1 cellular context compared by ENCODE assay signal in the genomic region with DNA sequence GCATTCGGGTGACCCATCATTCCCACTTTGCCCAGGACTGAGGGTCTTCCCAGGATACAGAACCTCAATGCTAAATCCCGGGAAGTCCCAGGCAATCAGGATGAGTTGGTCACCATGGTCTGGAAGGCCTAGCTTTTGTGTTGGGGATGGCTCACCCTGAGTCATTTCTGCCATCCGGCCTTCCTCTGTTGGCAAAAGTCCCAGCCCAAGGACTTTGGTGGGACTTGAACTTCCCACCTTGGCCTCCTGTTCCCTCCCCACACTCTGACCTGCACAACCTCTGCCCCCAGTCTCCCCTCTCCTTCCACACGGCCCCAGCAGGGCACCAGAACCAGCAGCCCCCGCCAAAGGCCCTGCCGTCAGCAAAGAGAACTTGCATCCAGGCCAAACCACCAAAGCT.
TF ChIP-seq lines count a peak whose summit lies in the region.

No MANE protein-coding gene starts in this region.

TF ChIP-seq in WTC11, 78 proteins besides CTCF, POLR2A, EP300 and RAD21 (continued from another document):
- TF ChIP-seq, protein P1, sequence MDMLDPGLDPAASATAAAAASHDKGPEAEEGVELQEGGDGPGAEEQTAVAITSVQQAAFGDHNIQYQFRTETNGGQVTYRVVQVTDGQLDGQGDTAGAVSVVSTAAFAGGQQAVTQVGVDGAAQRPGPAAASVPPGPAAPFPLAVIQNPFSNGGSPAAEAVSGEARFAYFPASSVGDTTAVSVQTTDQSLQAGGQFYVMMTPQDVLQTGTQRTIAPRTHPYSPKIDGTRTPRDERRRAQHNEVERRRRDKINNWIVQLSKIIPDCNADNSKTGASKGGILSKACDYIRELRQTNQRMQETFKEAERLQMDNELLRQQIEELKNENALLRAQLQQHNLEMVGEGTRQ (CRISPR knock-in tag; IDR thresholded peaks at IDR 0.05), result no peak
- TF ChIP-seq, protein P2, sequence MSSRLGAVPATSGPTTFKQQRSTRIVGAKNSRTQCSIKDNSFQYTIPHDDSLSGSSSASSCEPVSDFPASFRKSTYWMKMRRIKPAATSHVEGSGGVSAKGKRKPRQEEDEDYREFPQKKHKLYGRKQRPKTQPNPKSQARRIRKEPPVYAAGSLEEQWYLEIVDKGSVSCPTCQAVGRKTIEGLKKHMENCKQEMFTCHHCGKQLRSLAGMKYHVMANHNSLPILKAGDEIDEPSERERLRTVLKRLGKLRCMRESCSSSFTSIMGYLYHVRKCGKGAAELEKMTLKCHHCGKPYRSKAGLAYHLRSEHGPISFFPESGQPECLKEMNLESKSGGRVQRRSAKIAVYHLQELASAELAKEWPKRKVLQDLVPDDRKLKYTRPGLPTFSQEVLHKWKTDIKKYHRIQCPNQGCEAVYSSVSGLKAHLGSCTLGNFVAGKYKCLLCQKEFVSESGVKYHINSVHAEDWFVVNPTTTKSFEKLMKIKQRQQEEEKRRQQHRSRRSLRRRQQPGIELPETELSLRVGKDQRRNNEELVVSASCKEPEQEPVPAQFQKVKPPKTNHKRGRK (CRISPR knock-in tag; IDR thresholded peaks at IDR 0.05; ENCODE audit: borderline replicate concordance), result no peak
- no peak for TF ChIP-seq ZNF671 (CRISPR knock-in tag; IDR thresholded peaks at IDR 0.05)
- TF ChIP-seq HMGA2 (CRISPR knock-in tag; IDR thresholded peaks at IDR 0.05), result no peak
- TF ChIP-seq ZNF263 (CRISPR knock-in tag; IDR thresholded peaks at IDR 0.05; ENCODE audit: low read depth), result no peak
- TF ChIP-seq, protein P3, sequence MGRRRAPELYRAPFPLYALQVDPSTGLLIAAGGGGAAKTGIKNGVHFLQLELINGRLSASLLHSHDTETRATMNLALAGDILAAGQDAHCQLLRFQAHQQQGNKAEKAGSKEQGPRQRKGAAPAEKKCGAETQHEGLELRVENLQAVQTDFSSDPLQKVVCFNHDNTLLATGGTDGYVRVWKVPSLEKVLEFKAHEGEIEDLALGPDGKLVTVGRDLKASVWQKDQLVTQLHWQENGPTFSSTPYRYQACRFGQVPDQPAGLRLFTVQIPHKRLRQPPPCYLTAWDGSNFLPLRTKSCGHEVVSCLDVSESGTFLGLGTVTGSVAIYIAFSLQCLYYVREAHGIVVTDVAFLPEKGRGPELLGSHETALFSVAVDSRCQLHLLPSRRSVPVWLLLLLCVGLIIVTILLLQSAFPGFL (CRISPR knock-in tag; IDR thresholded peaks at IDR 0.05; ENCODE audit: borderline replicate concordance), result no peak
- no peak for TF ChIP-seq NFATC4 (CRISPR knock-in tag; IDR thresholded peaks at IDR 0.05)
- no peak for TF ChIP-seq ELF4 (CRISPR knock-in tag; IDR thresholded peaks at IDR 0.05; ENCODE audit: low read depth)
